27 cellular contexts compared by ENCODE assay signal in genomic region chrX:98568795-98569194, GRCh38.
"Had no signal": no experiment of that assay in that cellular context is flagged by ENCODE, and none has a peak within 500 bp of the region (broad histone marks: within the 10 kb centered on the region; RNA-seq: fewer than 3 reads in every experiment).

No MANE protein-coding gene starts in this region.

- FAIRE-seq: keratinocyte had no signal

- H3K27ac ChIP-seq: left lung, lower lobe of right lung, pancreas, prostate gland, skin epidermis, stomach, testis, thyroid gland, transverse colon, upper lobe of left lung, vagina had no signal

- H3K4me3 ChIP-seq: left lung, lower lobe of right lung, pancreas, prostate gland, skin epidermis, stomach, testis, thyroid gland, transverse colon, upper lobe of left lung, vagina had no signal

- ATAC-seq: left colon; left lung; lower lobe of right lung; naive thymus-derived CD8-positive, alpha-beta T cell; pancreas; right cardiac atrium; sciatic nerve; stimulated activated naive B cell treated with anti-CD40 and anti-IgM and Interleukin-4, amounts not matched to agents 10 μg/mL and 1 μg/mL and 100 μg/mL, for 72 hours; stimulated activated naive CD8-positive, alpha-beta T cell treated with anti-CD3 and anti-CD28 coated beads, Interleukin-15, Interleukin-2, amounts not matched to agents 100 U/mL and 50 U/mL, for 24 hours had no signal

- H3K9me3 ChIP-seq: left lung, lower lobe of right lung, pancreas, prostate gland, stomach, testis, thyroid gland, transverse colon, upper lobe of left lung, vagina had no signal

- DNase-seq: left colon; left lung; lower lobe of right lung; mammary epithelial cell; mesenchymal stem cell; naive thymus-derived CD8-positive, alpha-beta T cell; nucleus accumbens; pancreas; posterior cingulate gyrus; retina; right cardiac atrium; stimulated activated CD4-positive, alpha-beta T cell treated with anti-CD3 and anti-CD28 coated beads, Interleukin-12 subunit alpha, Interleukin-12 subunit beta, amount 100 ng/mL, for 4 hours; stimulated activated CD4-positive, alpha-beta T cell treated with anti-CD3 and anti-CD28 coated beads, Interleukin-15, amount 100 ng/mL, for 24 hours; stimulated activated CD4-positive, alpha-beta T cell treated with anti-CD3 and anti-CD28 coated beads, Interleukin-2, amount 100 ng/mL, for 24 hours; stimulated activated CD4-positive, alpha-beta T cell treated with anti-CD3 and anti-CD28 coated beads, Interleukin-4, amount 100 ng/mL, for 1 hour; stimulated activated naive B cell treated with anti-CD40 and anti-IgM and Interleukin-4, amounts not matched to agents 10 μg/mL and 1 μg/mL and 100 μg/mL, for 72 hours; stimulated activated naive CD8-positive, alpha-beta T cell treated with anti-CD3 and anti-CD28 coated beads, Interleukin-15, Interleukin-2, amounts not matched to agents 100 U/mL and 50 U/mL, for 24 hours; stomach; testis; thyroid gland; transverse colon; upper lobe of left lung had no signal

- H3K4me1 ChIP-seq: left lung, lower lobe of right lung, pancreas, prostate gland, stomach, testis, thyroid gland, transverse colon, upper lobe of left lung, vagina had no signal
